ENCODE assay signal across 8 cellular contexts in genomic region chr11:62787005-62787759, GRCh38. TPM values are rescaled to one million over a fixed set of nuclear protein-coding genes. Genes with fewer than 3 reads are reported as not detected.
DNase-seq lines count a peak whose midpoint lies in the region; ATAC-seq and TF ChIP-seq lines count a peak whose summit lies in the region.

TSS of gene TMEM179B (plus strand) at chr11:62787402. CDS start at chr11:62787432, 30 bp downstream.

- H3K9me3 Mint-ChIP-seq in chondrocyte (ENCODE audit: low read depth) = no peaks in the 10 kb centered on the region

- peaks cover 10% of the 10 kb centered on the region for H3K36me3 Mint-ChIP-seq in chondrocyte (ENCODE audit: low read depth)

- ATAC-seq in GM19043 (IDR thresholded peaks at IDR 0.05; ENCODE audit: low read depth, unreplicated experiment) (peak; percentile 66), HG03378 (IDR thresholded peaks at IDR 0.05; ENCODE audit: unreplicated experiment) (peak; percentile 53)

- peak within 1 kb of the TSS; percentile 81 for H3K4me3 Mint-ChIP-seq in chondrocyte (ENCODE audit: unreplicated experiment)

- peak; percentile 99 for DNase-seq in Ammon's horn (ENCODE audit: low spot score)
- DNase-seq in NCI-H510A (lab: John Stamatoyannopoulos, UW) = peak; percentile 98
- DNase-seq in activated CD4-positive, alpha-beta T cell treated with anti-CD3 and anti-CD28 coated beads for 24 hours (ENCODE audit: low read depth in 2 of 2) = peak; percentile 97 to 98
- DNase-seq in chondrocyte (ENCODE audit: low spot score) = peak; percentile 98
- peak; percentile 93 to 97 for DNase-seq in stimulated activated CD4-positive, alpha-beta T cell treated with anti-CD3 and anti-CD28 coated beads, Interleukin-1b, Interleukin-23, amount 100 ng/mL, for 4 hours (ENCODE audit: low read depth in 2 of 2)

- peak within 1 kb of the TSS; percentile 95 for H3K27ac ChIP-seq in layer of hippocampus (ENCODE audit: low read depth, low read length)

- peaks cover 47% of the 10 kb centered on the region for H3K4me1 Mint-ChIP-seq in chondrocyte (ENCODE audit: low read depth)

- no peaks in the 10 kb centered on the region for H3K27me3 ChIP-seq in layer of hippocampus (ENCODE audit: control insufficient read depth, insufficient read depth, low read length)

- peak within 1 kb of the TSS; percentile 96 for H3K27ac Mint-ChIP-seq in chondrocyte (ENCODE audit: unreplicated experiment)

- H3K27me3 Mint-ChIP-seq in chondrocyte (ENCODE audit: low read depth) = no peaks in the 10 kb centered on the region

- TF ChIP-seq CTCF in chondrocyte (IDR thresholded peaks at IDR 0.05) = peak; percentile 66

RNA-seq across cellular contexts. Expression of gene TMEM179B, which starts in this region (rescaled TPM):
- total RNA-seq in chondrocyte = 29.4 to 44.9 TPM (median 35.1 TPM) in 3 replicates

Comparison
In these comparisons a context has a peak if more than half of its experiments do, and no peak if none do; other contexts are left out.
1. Peak in every context shown above with its lines: DNase-seq, ATAC-seq and H3K27ac ChIP-seq.